ENCODE assay signal across 27 cellular contexts in genomic region chr10:97229322-97229721, GRCh38. TPM values are rescaled to one million over a fixed set of nuclear protein-coding genes. Genes with fewer than 3 reads are reported as not detected.
A peak's percentile ranks its signal among the peaks of the same experiment; 100 is the strongest.
DNase-seq lines count a peak whose midpoint lies in the region; ATAC-seq, FAIRE-seq and TF ChIP-seq lines count a peak whose summit lies in the region.
"Had no signal": no experiment of that assay in that cellular context is flagged by ENCODE, and none has a peak within 500 bp of the region (broad histone marks: within the 10 kb centered on the region; RNA-seq: fewer than 3 reads in every experiment).

No MANE protein-coding gene starts in this region.

- H3K9me3 Mint-ChIP-seq in stimulated activated naive B cell treated with anti-CD40 and anti-IgM and Interleukin-4, amounts not matched to agents 10 μg/mL and 1 μg/mL and 100 μg/mL, for 72 hours = no peaks in the 10 kb centered on the region
- H3K9me3 Mint-ChIP-seq: activated naive CD4-positive, alpha-beta T cell treated with anti-CD3 and anti-CD28 coated beads, Interleukin-2, amount 50 U/mL, for 24 hours; immature natural killer cell had no signal

- no peaks in the 10 kb centered on the region for H3K27me3 Mint-ChIP-seq in stimulated activated naive B cell treated with anti-CD40 and anti-IgM and Interleukin-4, amounts not matched to agents 10 μg/mL and 1 μg/mL and 100 μg/mL, for 72 hours
- H3K27me3 Mint-ChIP-seq: activated naive CD4-positive, alpha-beta T cell treated with anti-CD3 and anti-CD28 coated beads, Interleukin-2, amount 50 U/mL, for 24 hours; B cell had no signal

- no peak overlapping the region for H3K27ac Mint-ChIP-seq in stimulated activated naive B cell treated with anti-CD40 and anti-IgM and Interleukin-4, amounts not matched to agents 10 μg/mL and 1 μg/mL and 100 μg/mL, for 72 hours
- H3K27ac Mint-ChIP-seq: activated naive CD4-positive, alpha-beta T cell treated with anti-CD3 and anti-CD28 coated beads, Interleukin-2, amount 50 U/mL, for 24 hours; B cell; immature natural killer cell had no signal

- H3K36me3 ChIP-seq in kidney epithelial cell (ENCODE audit: control insufficient read depth, insufficient read depth, low read length) = no peaks in the 10 kb centered on the region
- H3K36me3 ChIP-seq: ovary, thoracic aorta had no signal

- no peak overlapping the region for H3K4me3 Mint-ChIP-seq in stimulated activated naive B cell treated with anti-CD40 and anti-IgM and Interleukin-4, amounts not matched to agents 10 μg/mL and 1 μg/mL and 100 μg/mL, for 72 hours
- H3K4me3 Mint-ChIP-seq: activated naive CD4-positive, alpha-beta T cell treated with anti-CD3 and anti-CD28 coated beads, Interleukin-2, amount 50 U/mL, for 24 hours; B cell; immature natural killer cell had no signal

- peaks cover 24 to 30% of the 10 kb centered on the region in 2 donors for H3K36me3 Mint-ChIP-seq in stimulated activated naive B cell treated with anti-CD40 and anti-IgM and Interleukin-4, amounts not matched to agents 10 μg/mL and 1 μg/mL and 100 μg/mL, for 72 hours

- no peaks in the 10 kb centered on the region for H3K4me1 Mint-ChIP-seq in stimulated activated naive B cell treated with anti-CD40 and anti-IgM and Interleukin-4, amounts not matched to agents 10 μg/mL and 1 μg/mL and 100 μg/mL, for 72 hours
- H3K4me1 Mint-ChIP-seq: B cell had no signal

- DNase-seq in DMS53 treated with DMSO at 0.1 percent for 48 hours (lab: John Stamatoyannopoulos, UW; ENCODE audit: unreplicated experiment) (peak; percentile 20), H54 (ENCODE audit: insufficient read length, low spot score) (no peak), amniotic epithelial cell (ENCODE audit: low read depth) (peak; percentile 7), kidney epithelial cell (ENCODE audit: low read depth) (peak; percentile 25), NCI-H1105 treated with DMSO at 0.1 percent for 48 hours (lab: John Stamatoyannopoulos, UW) (no peak), T-helper 2 cell (no peak)
- no peak for DNase-seq in stimulated activated naive B cell treated with anti-CD40 and anti-IgM and Interleukin-4, amounts not matched to agents 10 μg/mL and 1 μg/mL and 100 μg/mL, for 72 hours
- DNase-seq: activated CD4-positive, CD25-positive, alpha-beta regulatory T cell treated with anti-CD3 and anti-CD28 coated beads, Interleukin-2, amount 50 U/mL, for 72 hours; activated CD8-positive, alpha-beta memory T cell treated with anti-CD3 and anti-CD28 coated beads, Interleukin-2, amount 50 U/mL, for 48 hours; brain microvascular endothelial cell; Calu3; dermis blood vessel endothelial cell; erythroblast; heart left ventricle; immature natural killer cell; NCI-H1092 treated with DMSO at 0.1 percent for 48 hours; NCI-H2171; NCI-H69; ovary; stimulated activated CD4-positive, alpha-beta T cell treated with anti-CD3 and anti-CD28 coated beads, Interleukin-4, amount 100 ng/mL, for 24 hours; T-helper 9 cell had no signal

- no peak for TF ChIP-seq POLR2A in H54 (IDR thresholded peaks at IDR 0.05; ENCODE audit: low read depth, low read length)

- no peaks in the 10 kb centered on the region for H3K27me3 ChIP-seq in kidney epithelial cell (ENCODE audit: control insufficient read depth, insufficient read depth, low read length)
- H3K27me3 ChIP-seq: brain microvascular endothelial cell, heart left ventricle, ovary had no signal

- no peak for ATAC-seq in stimulated activated naive B cell treated with anti-CD40 and anti-IgM and Interleukin-4, amounts not matched to agents 10 μg/mL and 1 μg/mL and 100 μg/mL, for 72 hours (replicated peaks)
- ATAC-seq: heart left ventricle had no signal

- no peak overlapping the region for H3K4me3 ChIP-seq in kidney epithelial cell (ENCODE audit: low read depth, low read length)
- H3K4me3 ChIP-seq: heart left ventricle, ovary, skin epidermis, thoracic aorta had no signal

- peak; percentile 94 for FAIRE-seq in H54 (lab: Jason Lieb, UNC)
- FAIRE-seq: GM12891 had no signal

- no peak for TF ChIP-seq CTCF in kidney epithelial cell (IDR thresholded peaks at IDR 0.05; ENCODE audit: insufficient read depth, low read length, poor library complexity, severe bottlenecking)

RNA-seq across cellular contexts. Expression of gene SLIT1, which starts 43.6 kb away (rescaled TPM):
- 0.07 and 0.17 TPM in 2 replicates for total RNA-seq in kidney epithelial cell
- total RNA-seq: Calu3, lung microvascular endothelial cell had no signal

Comparison
In these comparisons a context has a peak if more than half of its experiments do, and no peak if none do; other contexts are left out.
1. DNase-seq: peak in DMS53 treated with DMSO at 0.1 percent for 48 hours (single experiment), amniotic epithelial cell (single experiment) and kidney epithelial cell (single experiment); none in H54 (single experiment), NCI-H1105 treated with DMSO at 0.1 percent for 48 hours (single experiment), T-helper 2 cell (0 of 5) and stimulated activated naive B cell treated with anti-CD40 and anti-IgM and Interleukin-4, amounts not matched to agents 10 μg/mL and 1 μg/mL and 100 μg/mL, for 72 hours (single experiment).